In genomic region chr14:59017285-59017965, GRCh38 we compare ENCODE assay signal across 26 cellular contexts.
"Had no signal": no experiment of that assay in that cellular context is flagged by ENCODE, and none has a peak within 500 bp of the region (broad histone marks: within the 10 kb centered on the region; RNA-seq: fewer than 3 reads in every experiment).

No MANE protein-coding gene starts in this region.

- H3K36me3 ChIP-seq: cardiac muscle cell had no signal

- H2AFZ ChIP-seq: PC-9 had no signal

- H3K4me2 ChIP-seq: PC-9 had no signal

- H3K27me3 ChIP-seq: cardiac muscle cell had no signal

- H3K4me3 Mint-ChIP-seq: activated CD4-positive, alpha-beta T cell treated with anti-CD3 and anti-CD28 coated beads, Interleukin-2, amount 10 ng/mL, durations not matched to agents 7 days and 5 days; activated CD8-positive, alpha-beta T cell treated with anti-CD3 and anti-CD28 coated beads, Interleukin-2, amount 10 ng/mL, durations not matched to agents 7 days and 5 days; activated naive CD4-positive, alpha-beta T cell treated with anti-CD3 and anti-CD28 coated beads, Interleukin-2, amount 10 ng/mL, durations not matched to agents 7 days and 5 days; activated naive CD8-positive, alpha-beta T cell; activated naive CD8-positive, alpha-beta T cell treated with anti-CD3 and anti-CD28 coated beads, Interleukin-2, amount 50 U/mL, for 24 hours; central memory CD8-positive, alpha-beta T cell; T-helper 1 cell treated with Interleukin-12 subunit alpha and Interleukin-12 subunit beta and Interleukin-4 antibody, amounts not matched to agents 30 μg/mL and 1 μg/mL, for 36 hours; T-helper 2 cell treated with Interferon-gamma antibody and Interleukin-4, amounts not matched to agents 5 μg/mL and 100 μg/mL, for 36 hours had no signal

- H3K9me3 Mint-ChIP-seq: activated CD4-positive, alpha-beta T cell treated with anti-CD3 and anti-CD28 coated beads, Interleukin-2, amount 10 ng/mL, durations not matched to agents 7 days and 5 days had no signal

- FAIRE-seq: RCC 7860, TTC549 had no signal

- H3K27ac ChIP-seq: cardiac muscle cell, PC-9, RWPE1 had no signal

- H3K27me3 Mint-ChIP-seq: activated naive CD4-positive, alpha-beta T cell treated with anti-CD3 and anti-CD28 coated beads, Interleukin-2, amount 10 ng/mL, durations not matched to agents 7 days and 5 days; activated naive CD8-positive, alpha-beta T cell; activated naive CD8-positive, alpha-beta T cell treated with anti-CD3 and anti-CD28 coated beads, Interleukin-2, amount 50 U/mL, for 24 hours; central memory CD8-positive, alpha-beta T cell had no signal

- H3K4me3 ChIP-seq: cardiac muscle cell, PC-9 had no signal

- H3K27ac Mint-ChIP-seq: activated CD4-positive, alpha-beta T cell treated with anti-CD3 and anti-CD28 coated beads, Interleukin-2, amount 10 ng/mL, durations not matched to agents 7 days and 5 days; activated CD8-positive, alpha-beta T cell treated with anti-CD3 and anti-CD28 coated beads, Interleukin-2, amount 10 ng/mL, durations not matched to agents 7 days and 5 days; activated naive CD4-positive, alpha-beta T cell treated with anti-CD3 and anti-CD28 coated beads, Interleukin-2, amount 10 ng/mL, durations not matched to agents 7 days and 5 days; activated naive CD8-positive, alpha-beta T cell; activated naive CD8-positive, alpha-beta T cell treated with anti-CD3 and anti-CD28 coated beads, Interleukin-2, amount 50 U/mL, for 24 hours; T-helper 1 cell treated with Interleukin-12 subunit alpha and Interleukin-12 subunit beta and Interleukin-4 antibody, amounts not matched to agents 30 μg/mL and 1 μg/mL, for 36 hours; T-helper 2 cell treated with Interferon-gamma antibody and Interleukin-4, amounts not matched to agents 5 μg/mL and 100 μg/mL, for 36 hours had no signal

- DNase-seq: activated CD4-positive, alpha-beta T cell treated with anti-CD3 and anti-CD28 coated beads, Interleukin-2, amount 10 ng/mL, durations not matched to agents 7 days and 5 days; activated CD4-positive, alpha-beta T cell treated with anti-CD3 and anti-CD28 coated beads, Interleukin-2, amount 50 U/mL, for 48 hours; activated CD8-positive, alpha-beta T cell treated with anti-CD3 and anti-CD28 coated beads, Interleukin-2, amount 10 ng/mL, durations not matched to agents 7 days and 5 days; activated effector memory CD4-positive, alpha-beta T cell treated with Interleukin-2 at 50 U/mL for 16 hours; activated naive CD4-positive, alpha-beta T cell treated with anti-CD3 and anti-CD28 coated beads, Interleukin-2, amount 10 ng/mL, durations not matched to agents 7 days and 5 days; activated naive CD8-positive, alpha-beta T cell treated with anti-CD3 and anti-CD28 coated beads, Interleukin-2, amount 50 U/mL, for 24 hours; activated T-cell treated with anti-CD3 and anti-CD28 coated beads, Interleukin-2, amount 50 U/mL, for 48 hours; amniotic stem cell; aorta; NCI-H1105; NCI-H1417 treated with DMSO at 0.1 percent for 48 hours; NCI-H1930; NCI-H2081 treated with DMSO at 0.1 percent for 48 hours; NCI-H226; NCI-H524 treated with DMSO at 0.1 percent for 48 hours; NK-92 treated with Interleukin-12 subunit alpha and Interleukin-12 subunit beta, amount 100 ng/mL, for 24 hours; PC-9; SIG-M5 had no signal

- H3K36me3 Mint-ChIP-seq: activated naive CD4-positive, alpha-beta T cell treated with anti-CD3 and anti-CD28 coated beads, Interleukin-2, amount 10 ng/mL, durations not matched to agents 7 days and 5 days; activated naive CD8-positive, alpha-beta T cell had no signal

- H3K4me1 Mint-ChIP-seq: activated CD4-positive, alpha-beta T cell treated with anti-CD3 and anti-CD28 coated beads, Interleukin-2, amount 10 ng/mL, durations not matched to agents 7 days and 5 days; activated naive CD4-positive, alpha-beta T cell treated with anti-CD3 and anti-CD28 coated beads, Interleukin-2, amount 10 ng/mL, durations not matched to agents 7 days and 5 days; activated naive CD8-positive, alpha-beta T cell treated with anti-CD3 and anti-CD28 coated beads, Interleukin-2, amount 50 U/mL, for 24 hours; central memory CD8-positive, alpha-beta T cell had no signal
